1 cellular context compared by ENCODE assay signal in the genomic region with DNA sequence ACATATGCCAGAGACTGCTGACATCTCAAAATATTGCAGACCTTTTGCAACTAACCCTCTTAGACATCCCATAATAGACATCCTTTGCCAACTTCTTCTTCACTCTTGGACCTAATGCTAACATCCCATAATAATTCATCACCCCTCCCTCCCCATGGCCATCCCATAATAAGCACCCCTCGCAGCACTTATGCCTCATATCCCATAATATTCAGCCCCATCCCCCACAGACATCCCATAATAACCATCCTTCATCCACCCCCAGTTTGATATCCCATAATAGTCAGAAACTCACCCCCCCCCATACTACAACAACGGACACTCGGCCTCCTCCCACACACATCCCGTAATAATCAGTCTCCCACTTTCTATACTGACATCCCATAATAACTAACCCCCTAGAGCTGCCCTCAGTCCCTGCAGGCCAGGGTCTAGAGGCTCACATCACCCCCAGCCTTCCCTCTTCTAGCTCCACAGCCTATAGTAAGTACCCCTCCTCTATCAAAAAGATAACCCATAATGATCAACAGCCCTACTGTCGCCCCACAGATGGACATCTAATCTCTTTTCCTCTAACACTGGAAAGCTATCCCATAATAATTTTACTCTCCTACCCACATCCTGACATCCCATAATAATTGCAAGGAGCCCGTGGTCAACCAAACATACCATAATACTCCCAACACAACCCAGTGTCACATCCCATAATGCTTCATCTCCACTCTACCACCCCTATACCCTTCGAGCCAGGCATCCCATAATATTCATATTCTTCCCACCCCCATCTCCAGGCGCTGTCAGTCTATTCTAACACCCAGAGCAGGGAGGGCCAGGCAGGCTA.
A peak's percentile ranks its signal among the peaks of the same experiment; 100 is the strongest.
TF ChIP-seq lines count a peak whose summit lies in the region.

No MANE protein-coding gene starts in this region.

TF ChIP-seq in HEK293, 187 proteins besides CTCF, POLR2A, EP300 and RAD21 (continued from another document):
- TF ChIP-seq AEBP2 (tag by site-specific recombination; IDR thresholded peaks at IDR 0.05; ENCODE audit: borderline replicate concordance) (no peak), GLI2 (tag by site-specific recombination; IDR thresholded peaks at IDR 0.05; ENCODE audit: borderline replicate concordance, low read depth) (no peak), KLF10 (tag by site-specific recombination; IDR thresholded peaks at IDR 0.05) (no peak), KLF8 (tag by site-specific recombination; IDR thresholded peaks at IDR 0.05) (peak; percentile 59)
- TF ChIP-seq, protein P1, sequence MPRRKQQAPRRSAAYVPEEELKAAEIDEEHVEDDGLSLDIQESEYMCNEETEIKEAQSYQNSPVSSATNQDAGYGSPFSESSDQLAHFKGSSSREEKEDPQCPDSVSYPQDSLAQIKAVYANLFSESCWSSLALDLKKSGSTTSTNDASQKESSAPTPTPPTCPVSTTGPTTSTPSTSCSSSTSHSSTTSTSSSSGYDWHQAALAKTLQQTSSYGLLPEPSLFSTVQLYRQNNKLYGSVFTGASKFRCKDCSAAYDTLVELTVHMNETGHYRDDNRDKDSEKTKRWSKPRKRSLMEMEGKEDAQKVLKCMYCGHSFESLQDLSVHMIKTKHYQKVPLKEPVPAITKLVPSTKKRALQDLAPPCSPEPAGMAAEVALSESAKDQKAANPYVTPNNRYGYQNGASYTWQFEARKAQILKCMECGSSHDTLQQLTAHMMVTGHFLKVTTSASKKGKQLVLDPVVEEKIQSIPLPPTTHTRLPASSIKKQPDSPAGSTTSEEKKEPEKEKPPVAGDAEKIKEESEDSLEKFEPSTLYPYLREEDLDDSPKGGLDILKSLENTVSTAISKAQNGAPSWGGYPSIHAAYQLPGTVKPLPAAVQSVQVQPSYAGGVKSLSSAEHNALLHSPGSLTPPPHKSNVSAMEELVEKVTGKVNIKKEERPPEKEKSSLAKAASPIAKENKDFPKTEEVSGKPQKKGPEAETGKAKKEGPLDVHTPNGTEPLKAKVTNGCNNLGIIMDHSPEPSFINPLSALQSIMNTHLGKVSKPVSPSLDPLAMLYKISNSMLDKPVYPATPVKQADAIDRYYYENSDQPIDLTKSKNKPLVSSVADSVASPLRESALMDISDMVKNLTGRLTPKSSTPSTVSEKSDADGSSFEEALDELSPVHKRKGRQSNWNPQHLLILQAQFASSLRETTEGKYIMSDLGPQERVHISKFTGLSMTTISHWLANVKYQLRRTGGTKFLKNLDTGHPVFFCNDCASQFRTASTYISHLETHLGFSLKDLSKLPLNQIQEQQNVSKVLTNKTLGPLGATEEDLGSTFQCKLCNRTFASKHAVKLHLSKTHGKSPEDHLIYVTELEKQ (tag by site-specific recombination; IDR thresholded peaks at IDR 0.05; ENCODE audit: borderline replicate concordance): peak; percentile 74
